9 cellular contexts compared by ENCODE assay signal in the genomic region with DNA sequence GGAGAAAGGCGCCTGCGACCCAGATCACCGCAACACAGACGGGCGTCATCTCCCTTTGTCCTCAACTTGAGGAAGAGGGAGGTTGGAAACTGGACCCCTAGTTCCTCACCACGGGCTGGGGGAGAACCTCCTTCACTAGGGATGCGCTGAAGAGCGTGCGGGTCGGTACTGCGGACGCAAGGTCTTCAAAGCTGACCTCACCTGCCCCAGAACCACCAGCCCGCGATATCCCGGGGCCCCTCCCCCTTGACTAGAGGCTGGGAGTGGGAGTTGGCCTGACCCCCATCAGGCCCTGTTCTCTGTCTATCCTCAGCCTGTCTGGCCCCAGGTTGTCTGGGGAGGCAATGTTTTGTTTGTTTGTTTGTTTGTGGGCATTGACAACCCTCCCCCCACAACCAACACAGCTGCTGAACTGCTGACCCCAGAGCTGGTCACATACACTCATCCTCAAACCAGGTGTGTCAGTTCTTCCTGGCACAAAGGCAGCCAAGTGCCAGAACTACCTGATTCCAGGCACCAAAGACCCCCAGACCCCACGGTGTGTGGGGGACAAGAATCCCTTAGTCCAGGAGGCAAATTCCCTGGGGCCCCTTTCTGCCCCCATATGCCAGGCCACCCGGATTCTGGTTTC. TPM values are rescaled to one million over a fixed set of nuclear protein-coding genes. Genes with fewer than 3 reads are reported as not detected.
A peak's percentile ranks its signal among the peaks of the same experiment; 100 is the strongest.
DNase-seq lines count a peak whose midpoint lies in the region; ATAC-seq, FAIRE-seq and TF ChIP-seq lines count a peak whose summit lies in the region.
"Had no signal": no experiment of that assay in that cellular context is flagged by ENCODE, and none has a peak within 500 bp of the region (broad histone marks: within the 10 kb centered on the region; RNA-seq: fewer than 3 reads in every experiment).

No MANE protein-coding gene starts in this region.

- intact Hi-C loops in left cardiac atrium (cut with DNase I) (loop anchor here in 1 of 2 donors (2.0 kb wide), 1 partner anchor 180 kb away; no protein-coding TSS in a partner anchor), ascending aorta (cut with DNase I) (loop anchor here (1.0 to 5.0 kb wide), 3 partner anchors 178 to 568 kb away; no protein-coding TSS in a partner anchor), HepG2 (cut with micrococcal nuclease; ENCODE audit: unreplicated experiment) (loop anchor here (2.0 kb wide), 1 partner anchor 566 kb away; no protein-coding TSS in a partner anchor), upper lobe of right lung (cut with DNase I) (loop anchor here (5.0 kb wide), 1 partner anchor 178 kb away; no protein-coding TSS in a partner anchor)

- no peak overlapping the region for H3K4me3 ChIP-seq in cardiac muscle cell
- peak overlapping the region; percentile 50 to 61 for H3K4me3 ChIP-seq in ascending aorta
- no peak overlapping the region for H3K4me3 ChIP-seq in HepG2 (replicated peaks in 1 of 3; ENCODE audit: insufficient read depth in 1 of 3, low read depth in 2 of 3, low read length in 3 of 3)
- H3K4me3 ChIP-seq in upper lobe of right lung, result peak overlapping the region; percentile 41

- peaks cover 5% of the 10 kb centered on the region for H3K36me3 ChIP-seq in cardiac muscle cell
- peaks cover 9 to 12% of the 10 kb centered on the region in 2 donors for H3K36me3 ChIP-seq in ascending aorta
- no peaks in the 10 kb centered on the region; a peak in 1 of 5 replicates for H3K36me3 ChIP-seq in HepG2 (replicated peaks in 1 of 2; ENCODE audit: control insufficient read depth in 1 of 2, insufficient read depth in 2 of 2, low read length in 2 of 2)
- H3K36me3 ChIP-seq in upper lobe of right lung, result peaks cover 15% of the 10 kb centered on the region

- H3K27me3 ChIP-seq in cardiac muscle cell, result peaks cover 7% of the 10 kb centered on the region
- peaks cover 4% of the 10 kb centered on the region for H3K27me3 ChIP-seq in ascending aorta
- peaks cover 1 to 5% of the 10 kb centered on the region in 2 experiments; a peak in 3 of 5 replicates for H3K27me3 ChIP-seq in HepG2 (ENCODE audit: control insufficient read depth in 1 of 2, insufficient read depth in 2 of 2, low read length in 2 of 2)
- peaks cover 28% of the 10 kb centered on the region for H3K27me3 ChIP-seq in upper lobe of right lung

- WGBS in HepG2 (ENCODE audit: low lambda C conversion rate), result 85% methylated on average over 15 of the region's 17 CpGs

- FAIRE-seq in HepG2 (lab: Jason Lieb, UNC), result no peak

- BruUV-seq in HepG2 (replicated peaks; lab: Mats Ljungman, UMichigan), result no TSS peak

- no peak for TF ChIP-seq POLR2A in HepG2 (IDR thresholded peaks at IDR 0.05; ENCODE audit: insufficient read depth in 1 of 2, low read depth in 2 of 2, low read length in 2 of 2)

- CTCF ChIA-PET in HepG2 (lab: Yijun Ruan, JAX; ENCODE audit: low intra/inter-chr PET ratio, low total read pairs), result interaction anchor here (4.0 kb wide), 1 partner anchor 177 kb away, joined by 28 read pairs; no protein-coding TSS in a partner anchor

- TF ChIP-seq EP300 in HepG2 (IDR thresholded peaks at IDR 0.05; ENCODE audit: low read depth in 2 of 2, low read length in 2 of 2) (no peak), HepG2 (CRISPR knock-in tag; IDR thresholded peaks at IDR 0.05; ENCODE audit: borderline replicate concordance) (no peak)

- peaks cover 5% of the 10 kb centered on the region; the same call in 1 of the 2 replicates for H4K20me1 ChIP-seq in HepG2 (ENCODE audit: insufficient read depth, low read length)

- H3K4me1 ChIP-seq in cardiac muscle cell (ENCODE audit: low read depth), result peaks cover 35% of the 10 kb centered on the region
- H3K4me1 ChIP-seq in ascending aorta, result peaks cover 26 to 33% of the 10 kb centered on the region in 2 donors
- peaks cover 58% of the 10 kb centered on the region for H3K4me1 ChIP-seq in HepG2 (ENCODE audit: insufficient read depth, low read length)
- peaks cover 45% of the 10 kb centered on the region for H3K4me1 ChIP-seq in upper lobe of right lung

- peaks cover 9% of the 10 kb centered on the region for H3K79me2 ChIP-seq in HepG2 (ENCODE audit: insufficient read depth, low read length)

- TF ChIP-seq CTCF in cardiac muscle cell (IDR thresholded peaks at IDR 0.05; ENCODE audit: low read depth, low read length) (no peak), ascending aorta (IDR thresholded peaks at IDR 0.05) (no peak), HepG2 (CRISPR knock-in tag; IDR thresholded peaks at IDR 0.05) (no peak), upper lobe of right lung (IDR thresholded peaks at IDR 0.05) (no peak)

- H3K27ac ChIP-seq in cardiac muscle cell (peak overlapping the region; percentile 20), ascending aorta (no peak overlapping the region), HepG2 (ENCODE audit: extremely low read length, insufficient read depth, low read length) (no peak overlapping the region), upper lobe of right lung (no peak overlapping the region)

- no peak overlapping the region for H2AFZ ChIP-seq in HepG2 (ENCODE audit: low read length)

- DNase-seq in cardiac muscle cell (ENCODE audit: low read depth in 1 of 2, low spot score in 1 of 2), result no peak
- no peak for DNase-seq in left cardiac atrium
- peak in 1 of 2 donors; percentile 59 for DNase-seq in ascending aorta (ENCODE audit: low spot score in 2 of 2)
- DNase-seq in HepG2 (ENCODE audit: low spot score), result no peak
- no peak for DNase-seq in upper lobe of right lung
- DNase-seq in NCI-H2227 (lab: John Stamatoyannopoulos, UW; ENCODE audit: unreplicated experiment), result no peak
- no peak for DNase-seq in putamen (ENCODE audit: low spot score)
- no peak for DNase-seq in amygdala (lab: John Stamatoyannopoulos, UW)

- TF ChIP-seq RAD21 in HepG2 (CRISPR knock-in tag; IDR thresholded peaks at IDR 0.05), result no peak

- POLR2A ChIA-PET in HepG2 (lab: Yijun Ruan, JAX), result interaction anchor here (1.2 to 1.3 kb wide), 2 partner anchors 85 to 178 kb away, joined by 3 read pairs; no protein-coding TSS in a partner anchor

- H3K4me2 ChIP-seq in HepG2 (ENCODE audit: low read depth, low read length), result peak overlapping the region; percentile 75; the same call in 1 of the 2 replicates

- no peak overlapping the region for H3K9ac ChIP-seq in HepG2 (ENCODE audit: insufficient read depth, low read depth, low read length)

- in situ Hi-C loops in HepG2 (cut with HindIII; ENCODE audit: extremely low pct_ligation_motif_present, low pct_unique_long_range_greater_than_20kb), result loop anchor here (5.0 kb wide), 2 partner anchors 178 to 568 kb away; no protein-coding TSS in a partner anchor

- no peaks in the 10 kb centered on the region for H3K9me3 ChIP-seq in cardiac muscle cell (ENCODE audit: low read depth)
- no peaks in the 10 kb centered on the region for H3K9me3 ChIP-seq in ascending aorta
- no peaks in the 10 kb centered on the region for H3K9me3 ChIP-seq in HepG2 (ENCODE audit: low read length)
- H3K9me3 ChIP-seq in upper lobe of right lung, result no peaks in the 10 kb centered on the region

- ATAC-seq in left cardiac atrium, result no peak
- ATAC-seq in HepG2, result no peak
- ATAC-seq in upper lobe of right lung, result no peak

RNA-seq across cellular contexts. Expression of gene NPM3, which starts 2.9 kb away (rescaled TPM):
- 78.9 and 92.6 TPM in 2 replicates for total RNA-seq in cardiac muscle cell
- 8.1 and 14.6 TPM in 2 replicates for polyA plus RNA-seq in cardiac muscle cell
- 10 to 100 TPM; 15.2 to 18.8 TPM for total RNA-seq in left cardiac atrium
- total RNA-seq in ascending aorta, result 28.7 TPM
- 129 and 160 TPM in 2 replicates for total RNA-seq in HepG2 (2016; rRNA removed; fragmentation: Illumina TruSeq; extraction: Trizol)
- 72.9 and 79.2 TPM in 2 replicates for total RNA-seq in HepG2 (2016; cell fraction: cytosol; rRNA removed; fragmentation: Illumina TruSeq; extraction: Trizol; ENCODE audit: low read depth)
- 127 and 156 TPM in 2 replicates for total RNA-seq in HepG2 (2016; cell fraction: insoluble cytoplasmic fraction; rRNA removed; fragmentation: Illumina TruSeq; extraction: Trizol)
- 118 and 120 TPM in 2 replicates for total RNA-seq in HepG2 (2016; cell fraction: membrane; rRNA removed; fragmentation: Illumina TruSeq; extraction: Trizol)
- 40.1 and 46.2 TPM in 2 replicates for total RNA-seq in HepG2 (2016; cell fraction: nucleus; rRNA removed; fragmentation: Illumina TruSeq; extraction: Trizol)
- 47.6 and 50.8 TPM in 2 replicates for polyA plus RNA-seq in HepG2 (2011; rRNA removed)
- polyA plus RNA-seq in HepG2 (2011; cell fraction: cytosol; rRNA removed), result 77.2 and 99.2 TPM in 2 replicates
- polyA plus RNA-seq in HepG2 (2011; cell fraction: nucleus; rRNA removed), result 35.2 and 42.2 TPM in 2 replicates
- 50.7 and 56.1 TPM in 2 replicates for polyA plus RNA-seq in HepG2 (2012)
- 74.7 and 76.8 TPM in 2 replicates for polyA plus RNA-seq in HepG2 (2016; cell fraction: cytosol; fragmentation: Illumina TruSeq; extraction: Trizol; ENCODE audit: low read depth)
- polyA plus RNA-seq in HepG2 (2016; cell fraction: insoluble cytoplasmic fraction; fragmentation: Illumina TruSeq; extraction: Trizol; ENCODE audit: low read depth), result 123 and 134 TPM in 2 replicates
- polyA plus RNA-seq in HepG2 (2016; cell fraction: membrane; fragmentation: Illumina TruSeq; extraction: Trizol; ENCODE audit: low read depth), result 94.9 and 101 TPM in 2 replicates
- 69.1 and 70.7 TPM in 2 replicates for polyA plus RNA-seq in HepG2 (2016; cell fraction: nucleus; fragmentation: Illumina TruSeq; extraction: Trizol; ENCODE audit: insufficient read depth, low read depth)
- polyA minus RNA-seq in HepG2 (2011; rRNA and poly(A)+ RNA removed; ENCODE audit: low replicate concordance), result 57.7 and 87.9 TPM in 2 replicates
- polyA minus RNA-seq in HepG2 (2011; cell fraction: cytosol; rRNA and poly(A)+ RNA removed), result 11.6 and 28.0 TPM in 2 replicates
- 4.2 and 7.6 TPM in 2 replicates for polyA minus RNA-seq in HepG2 (2011; cell fraction: nucleus; rRNA and poly(A)+ RNA removed)
- 18.0 TPM for total RNA-seq in upper lobe of right lung

RNA-seq across cellular contexts. Expression of gene FGF8, which starts 4.4 kb away (rescaled TPM):
- total RNA-seq in cardiac muscle cell (5.7 and 12.8 TPM in 2 replicates), left cardiac atrium (not detected), ascending aorta (not detected), HepG2 (2016; rRNA removed; fragmentation: Illumina TruSeq; extraction: Trizol) (not detected in 2 replicates), upper lobe of right lung (1.2 TPM)
- polyA plus RNA-seq in cardiac muscle cell (1.8 and 3.1 TPM in 2 replicates), HepG2 (2011; rRNA removed) (0.26 TPM in 1 of 2 replicates, not detected in the other)
- total RNA-seq in HepG2 (2016; cell fraction: cytosol; rRNA removed; fragmentation: Illumina TruSeq; extraction: Trizol; ENCODE audit: low read depth), result not detected in 2 replicates
- total RNA-seq in HepG2 (2016; cell fraction: insoluble cytoplasmic fraction; rRNA removed; fragmentation: Illumina TruSeq; extraction: Trizol), result not detected in 2 replicates
- total RNA-seq in HepG2 (2016; cell fraction: membrane; rRNA removed; fragmentation: Illumina TruSeq; extraction: Trizol), result not detected in 2 replicates
- total RNA-seq in HepG2 (2016; cell fraction: nucleus; rRNA removed; fragmentation: Illumina TruSeq; extraction: Trizol), result not detected in 2 replicates
- not detected in 2 replicates for polyA plus RNA-seq in HepG2 (2011; cell fraction: cytosol; rRNA removed)
- polyA plus RNA-seq in HepG2 (2011; cell fraction: nucleus; rRNA removed), result 0.37 and 0.80 TPM in 2 replicates
- polyA plus RNA-seq in HepG2 (2012), result not detected in 2 replicates
- polyA plus RNA-seq in HepG2 (2016; cell fraction: cytosol; fragmentation: Illumina TruSeq; extraction: Trizol; ENCODE audit: low read depth), result not detected in 2 replicates
- not detected in 2 replicates for polyA plus RNA-seq in HepG2 (2016; cell fraction: insoluble cytoplasmic fraction; fragmentation: Illumina TruSeq; extraction: Trizol; ENCODE audit: low read depth)
- not detected in 2 replicates for polyA plus RNA-seq in HepG2 (2016; cell fraction: membrane; fragmentation: Illumina TruSeq; extraction: Trizol; ENCODE audit: low read depth)
- not detected in 2 replicates for polyA plus RNA-seq in HepG2 (2016; cell fraction: nucleus; fragmentation: Illumina TruSeq; extraction: Trizol; ENCODE audit: insufficient read depth, low read depth)
- not detected in 2 replicates for polyA minus RNA-seq in HepG2 (2011; rRNA and poly(A)+ RNA removed; ENCODE audit: low replicate concordance)
- not detected in 2 replicates for polyA minus RNA-seq in HepG2 (2011; cell fraction: cytosol; rRNA and poly(A)+ RNA removed)
- not detected in 2 replicates for polyA minus RNA-seq in HepG2 (2011; cell fraction: nucleus; rRNA and poly(A)+ RNA removed)
- total RNA-seq: glomerular endothelial cell had no signal

RNA-seq across cellular contexts. Expression of gene OGA, which starts 37.9 kb away (rescaled TPM):
- total RNA-seq in cardiac muscle cell (51.8 and 98.1 TPM in 2 replicates), left cardiac atrium (10 to 100 TPM; 70.4 to 71.4 TPM), ascending aorta (66.8 TPM), HepG2 (2016; rRNA removed; fragmentation: Illumina TruSeq; extraction: Trizol) (33.2 and 36.5 TPM in 2 replicates), upper lobe of right lung (91.6 TPM)
- polyA plus RNA-seq in cardiac muscle cell (56.4 and 95.2 TPM in 2 replicates), HepG2 (2011; rRNA removed) (35.5 and 39.8 TPM in 2 replicates)
- total RNA-seq in HepG2 (2016; cell fraction: cytosol; rRNA removed; fragmentation: Illumina TruSeq; extraction: Trizol; ENCODE audit: low read depth), result 23.2 and 27.7 TPM in 2 replicates
- total RNA-seq in HepG2 (2016; cell fraction: insoluble cytoplasmic fraction; rRNA removed; fragmentation: Illumina TruSeq; extraction: Trizol), result 30.6 and 34.0 TPM in 2 replicates
- 23.7 and 29.9 TPM in 2 replicates for total RNA-seq in HepG2 (2016; cell fraction: membrane; rRNA removed; fragmentation: Illumina TruSeq; extraction: Trizol)
- 50.1 and 59.4 TPM in 2 replicates for total RNA-seq in HepG2 (2016; cell fraction: nucleus; rRNA removed; fragmentation: Illumina TruSeq; extraction: Trizol)
- polyA plus RNA-seq in HepG2 (2011; cell fraction: cytosol; rRNA removed), result 7.7 and 10.8 TPM in 2 replicates
- 66.7 and 69.3 TPM in 2 replicates for polyA plus RNA-seq in HepG2 (2011; cell fraction: nucleus; rRNA removed)
- polyA plus RNA-seq in HepG2 (2012), result 35.2 and 48.0 TPM in 2 replicates
- polyA plus RNA-seq in HepG2 (2016; cell fraction: cytosol; fragmentation: Illumina TruSeq; extraction: Trizol; ENCODE audit: low read depth), result 1.0 and 1.1 TPM in 2 replicates
- polyA plus RNA-seq in HepG2 (2016; cell fraction: insoluble cytoplasmic fraction; fragmentation: Illumina TruSeq; extraction: Trizol; ENCODE audit: low read depth), result 24.3 and 27.7 TPM in 2 replicates
- 2.9 and 3.6 TPM in 2 replicates for polyA plus RNA-seq in HepG2 (2016; cell fraction: membrane; fragmentation: Illumina TruSeq; extraction: Trizol; ENCODE audit: low read depth)
- polyA plus RNA-seq in HepG2 (2016; cell fraction: nucleus; fragmentation: Illumina TruSeq; extraction: Trizol; ENCODE audit: insufficient read depth, low read depth), result 105 and 122 TPM in 2 replicates
- 18.7 and 34.4 TPM in 2 replicates for polyA minus RNA-seq in HepG2 (2011; rRNA and poly(A)+ RNA removed; ENCODE audit: low replicate concordance)
- 18.9 and 20.4 TPM in 2 replicates for polyA minus RNA-seq in HepG2 (2011; cell fraction: cytosol; rRNA and poly(A)+ RNA removed)
- 91.7 and 107 TPM in 2 replicates for polyA minus RNA-seq in HepG2 (2011; cell fraction: nucleus; rRNA and poly(A)+ RNA removed)

Comparison
In these comparisons a context has a peak if more than half of its experiments do, and no peak if none do; other contexts are left out.
1. H3K4me3 ChIP-seq: peak in ascending aorta (2 of 2) and upper lobe of right lung (single experiment); none in cardiac muscle cell (single experiment) and HepG2 (0 of 3).